ENCODE assay signal across 31 cellular contexts in genomic region chr5:62214701-62215100, GRCh38.
A peak's percentile ranks its signal among the peaks of the same experiment; 100 is the strongest.
DNase-seq lines count a peak whose midpoint lies in the region; ATAC-seq, FAIRE-seq and TF ChIP-seq lines count a peak whose summit lies in the region.
"Had no signal": no experiment of that assay in that cellular context is flagged by ENCODE, and none has a peak within 500 bp of the region (broad histone marks: within the 10 kb centered on the region; RNA-seq: fewer than 3 reads in every experiment).

No MANE protein-coding gene starts in this region.

- intact Hi-C loops in activated CD8-positive, alpha-beta T cell treated with anti-CD3 and anti-CD28 coated beads for 36 hours (cut with micrococcal nuclease), result no loop called here
- intact Hi-C loops in testis (cut with DNase I; ENCODE audit: low total_unique reads), result no loop called here

- no peak overlapping the region for H3K4me3 ChIP-seq in MM.1S (ENCODE audit: low read length)
- no peak overlapping the region for H3K4me3 ChIP-seq in bronchial epithelial cell (ENCODE audit: low read depth, low read length)
- H3K4me3 ChIP-seq in testis, result no peak overlapping the region
- no peak overlapping the region for H3K4me3 ChIP-seq in H7 (ENCODE audit: insufficient read depth, low read depth, low read length)
- H3K4me3 ChIP-seq: A549, body of pancreas, GM23338, thyroid gland had no signal

- no peak for TF ChIP-seq POLR2A in testis (IDR thresholded peaks at IDR 0.05)

- no peak for FAIRE-seq in bronchial epithelial cell (lab: Jason Lieb, UNC)
- FAIRE-seq: A549, G401.6 had no signal

- H3K9me3 Mint-ChIP-seq in activated CD8-positive, alpha-beta T cell treated with anti-CD3 and anti-CD28 coated beads for 36 hours, result no peaks in the 10 kb centered on the region
- H3K9me3 Mint-ChIP-seq in activated CD8-positive, alpha-beta T cell treated with anti-CD3 and anti-CD28 coated beads, Interleukin-2, amount 10 ng/mL, durations not matched to agents 7 days and 5 days (ENCODE audit: insufficient read depth), result no peaks in the 10 kb centered on the region
- no peaks in the 10 kb centered on the region for H3K9me3 Mint-ChIP-seq in stimulated activated effector memory CD8-positive, alpha-beta T cell treated with anti-CD3 and anti-CD28 coated beads, Interleukin-12 subunit alpha, Interleukin-12 subunit beta, amount 100 ng/mL, for 72 hours
- H3K9me3 Mint-ChIP-seq: activated B cell treated with CpG ODN at 0.5 μM for 24 hours; activated naive CD8-positive, alpha-beta T cell treated with anti-CD3 and anti-CD28 coated beads, Interleukin-2, amount 50 U/mL, for 24 hours; CD4-positive, alpha-beta memory T cell; GM23338; stimulated activated naive CD8-positive, alpha-beta T cell treated with anti-CD3 and anti-CD28 coated beads, Interleukin-15, Interleukin-2, amounts not matched to agents 100 ng/mL and 50 ng/mL, for 24 hours had no signal

- H4K20me1 ChIP-seq in MM.1S (ENCODE audit: insufficient read depth, low read length), result no peaks in the 10 kb centered on the region

- H3K9me2 ChIP-seq in MM.1S (replicated peaks; ENCODE audit: insufficient read depth, low read length), result no peaks in the 10 kb centered on the region

- no peak for TF ChIP-seq CTCF in activated CD8-positive, alpha-beta T cell treated with anti-CD3 and anti-CD28 coated beads for 36 hours (IDR thresholded peaks at IDR 0.05)
- TF ChIP-seq CTCF in MM.1S (IDR thresholded peaks at IDR 0.05; ENCODE audit: low read length) (no peak), bronchial epithelial cell (IDR thresholded peaks at IDR 0.05; ENCODE audit: insufficient read depth, low read length, severe bottlenecking) (no peak), testis (IDR thresholded peaks at IDR 0.05) (no peak)

- no peaks in the 10 kb centered on the region for H3K79me2 ChIP-seq in MM.1S (ENCODE audit: low read length)

- peak overlapping the region; percentile 4; the same call in 1 of the 2 replicates for H3K4me2 ChIP-seq in MM.1S (ENCODE audit: low read depth, low read length)
- H3K4me2 ChIP-seq: A549, GM23338 had no signal

- WGBS in testis, 2 donors, result 74 to 78% methylated on average over 2 of the region's 2 CpGs

- ATAC-seq in activated CD8-positive, alpha-beta T cell treated with anti-CD3 and anti-CD28 coated beads for 36 hours, result peak; percentile 45
- no peak for ATAC-seq in activated CD8-positive, alpha-beta T cell treated with anti-CD3 and anti-CD28 coated beads, Interleukin-2, amount 10 ng/mL, durations not matched to agents 7 days and 5 days
- peak; percentile 97 for ATAC-seq in stimulated activated effector memory CD8-positive, alpha-beta T cell treated with anti-CD3 and anti-CD28 coated beads, Interleukin-12 subunit alpha, Interleukin-12 subunit beta, amount 100 ng/mL, for 72 hours
- ATAC-seq: A549; activated naive CD8-positive, alpha-beta T cell treated with anti-CD3 and anti-CD28 coated beads, Interleukin-2, amount 50 U/mL, for 24 hours; body of pancreas; GM23338; left colon; sciatic nerve had no signal

- H3K4me3 Mint-ChIP-seq in activated CD8-positive, alpha-beta T cell treated with anti-CD3 and anti-CD28 coated beads for 36 hours, result no peak overlapping the region
- H3K4me3 Mint-ChIP-seq in activated CD8-positive, alpha-beta T cell treated with anti-CD3 and anti-CD28 coated beads, Interleukin-2, amount 10 ng/mL, durations not matched to agents 7 days and 5 days, result no peak overlapping the region
- H3K4me3 Mint-ChIP-seq in stimulated activated effector memory CD8-positive, alpha-beta T cell treated with anti-CD3 and anti-CD28 coated beads, Interleukin-12 subunit alpha, Interleukin-12 subunit beta, amount 100 ng/mL, for 72 hours, result no peak overlapping the region
- H3K4me3 Mint-ChIP-seq: activated B cell treated with CpG ODN at 0.5 μM for 24 hours; activated CD4-positive, alpha-beta memory T cell treated with anti-CD3 and anti-CD28 coated beads, Interleukin-2, amount 10 ng/mL, durations not matched to agents 7 days and 5 days; activated naive CD8-positive, alpha-beta T cell treated with anti-CD3 and anti-CD28 coated beads, Interleukin-2, amount 50 U/mL, for 24 hours; CD4-positive, alpha-beta memory T cell; GM23338; memory B cell; stimulated activated naive CD8-positive, alpha-beta T cell treated with anti-CD3 and anti-CD28 coated beads, Interleukin-15, Interleukin-2, amounts not matched to agents 100 ng/mL and 50 ng/mL, for 24 hours had no signal

- H3K36me3 ChIP-seq in MM.1S (replicated peaks; ENCODE audit: insufficient read depth, low read length) (no peaks in the 10 kb centered on the region), bronchial epithelial cell (ENCODE audit: control insufficient read depth, insufficient read depth, low read length) (no peaks in the 10 kb centered on the region), testis (ENCODE audit: low read depth, missing control alignments) (no peaks in the 10 kb centered on the region), H7 (replicated peaks; ENCODE audit: control insufficient read depth, insufficient read depth, low read length) (no peaks in the 10 kb centered on the region)
- H3K36me3 ChIP-seq: thyroid gland had no signal

- H3K27me3 ChIP-seq in MM.1S (replicated peaks; ENCODE audit: insufficient read depth, low read length), result no peaks in the 10 kb centered on the region
- H3K27me3 ChIP-seq in bronchial epithelial cell (ENCODE audit: control insufficient read depth, insufficient read depth, low read length), result peaks cover 2% of the 10 kb centered on the region
- H3K27me3 ChIP-seq in testis, result no peaks in the 10 kb centered on the region
- no peaks in the 10 kb centered on the region for H3K27me3 ChIP-seq in H7 (ENCODE audit: control insufficient read depth, insufficient read depth, low read length)
- H3K27me3 ChIP-seq: body of pancreas, thyroid gland had no signal

- H3F3A ChIP-seq in MM.1S (ENCODE audit: insufficient read depth, low read length), result no peaks in the 10 kb centered on the region

- peaks cover 16% of the 10 kb centered on the region for H3K27me3 Mint-ChIP-seq in activated CD8-positive, alpha-beta T cell treated with anti-CD3 and anti-CD28 coated beads for 36 hours
- H3K27me3 Mint-ChIP-seq in activated CD8-positive, alpha-beta T cell treated with anti-CD3 and anti-CD28 coated beads, Interleukin-2, amount 10 ng/mL, durations not matched to agents 7 days and 5 days (ENCODE audit: low read depth), result peaks cover 25% of the 10 kb centered on the region
- H3K27me3 Mint-ChIP-seq: progenitor cell of endocrine pancreas had no signal

- H3K9me3 ChIP-seq in MM.1S (replicated peaks; ENCODE audit: insufficient read depth, low read length) (no peaks in the 10 kb centered on the region), testis (no peaks in the 10 kb centered on the region)
- H3K9me3 ChIP-seq: A549, body of pancreas, thyroid gland had no signal

- H3K4me1 ChIP-seq in MM.1S (ENCODE audit: low read length) (peaks cover 9% of the 10 kb centered on the region), testis (no peaks in the 10 kb centered on the region)
- H3K4me1 ChIP-seq: A549, body of pancreas, thyroid gland had no signal

- H3K27ac ChIP-seq in MM.1S (ENCODE audit: low read length) (no peak overlapping the region), testis (no peak overlapping the region)
- H3K27ac ChIP-seq: A549, body of pancreas, HL-60, thyroid gland had no signal

- CTCF ChIA-PET in activated CD8-positive, alpha-beta T cell treated with anti-CD3 and anti-CD28 coated beads for 36 hours (lab: Charles Lee), result no interaction called here
- CTCF ChIA-PET in activated CD8-positive, alpha-beta T cell treated with anti-CD3 and anti-CD28 coated beads, Interleukin-2, amount 10 ng/mL, durations not matched to agents 7 days and 5 days (lab: Charles Lee), result interaction anchor here (1.6 kb wide), 1 partner anchor 233 kb away, joined by 3 read pairs; no protein-coding TSS in a partner anchor

- no peaks in the 10 kb centered on the region for H3K4me1 Mint-ChIP-seq in activated CD8-positive, alpha-beta T cell treated with anti-CD3 and anti-CD28 coated beads for 36 hours (ENCODE audit: low read depth)
- H3K4me1 Mint-ChIP-seq in activated CD8-positive, alpha-beta T cell treated with anti-CD3 and anti-CD28 coated beads, Interleukin-2, amount 10 ng/mL, durations not matched to agents 7 days and 5 days (ENCODE audit: low read depth), result no peaks in the 10 kb centered on the region
- peaks cover 5% of the 10 kb centered on the region for H3K4me1 Mint-ChIP-seq in stimulated activated effector memory CD8-positive, alpha-beta T cell treated with anti-CD3 and anti-CD28 coated beads, Interleukin-12 subunit alpha, Interleukin-12 subunit beta, amount 100 ng/mL, for 72 hours
- H3K4me1 Mint-ChIP-seq: activated B cell treated with CpG ODN at 0.5 μM for 24 hours; activated naive CD8-positive, alpha-beta T cell treated with anti-CD3 and anti-CD28 coated beads, Interleukin-2, amount 50 U/mL, for 24 hours; CD4-positive, alpha-beta memory T cell had no signal

- H3K36me3 Mint-ChIP-seq in activated CD8-positive, alpha-beta T cell treated with anti-CD3 and anti-CD28 coated beads for 36 hours (ENCODE audit: low read depth), result no peaks in the 10 kb centered on the region
- no peaks in the 10 kb centered on the region for H3K36me3 Mint-ChIP-seq in activated CD8-positive, alpha-beta T cell treated with anti-CD3 and anti-CD28 coated beads, Interleukin-2, amount 10 ng/mL, durations not matched to agents 7 days and 5 days (ENCODE audit: low read depth)
- H3K36me3 Mint-ChIP-seq in stimulated activated effector memory CD8-positive, alpha-beta T cell treated with anti-CD3 and anti-CD28 coated beads, Interleukin-12 subunit alpha, Interleukin-12 subunit beta, amount 100 ng/mL, for 72 hours, result no peaks in the 10 kb centered on the region
- H3K36me3 Mint-ChIP-seq: CD4-positive, alpha-beta memory T cell; memory B cell had no signal

- POLR2A ChIA-PET in activated CD8-positive, alpha-beta T cell treated with anti-CD3 and anti-CD28 coated beads for 36 hours (lab: Charles Lee), result interaction anchor here (0.6 kb wide), 1 partner anchor 146 kb away, joined by 3 read pairs; no protein-coding TSS in a partner anchor
- POLR2A ChIA-PET in activated CD8-positive, alpha-beta T cell treated with anti-CD3 and anti-CD28 coated beads, Interleukin-2, amount 10 ng/mL, durations not matched to agents 7 days and 5 days (lab: Charles Lee), result no interaction called here

- H3K27ac Mint-ChIP-seq in activated CD8-positive, alpha-beta T cell treated with anti-CD3 and anti-CD28 coated beads for 36 hours, result no peak overlapping the region
- no peak overlapping the region for H3K27ac Mint-ChIP-seq in activated CD8-positive, alpha-beta T cell treated with anti-CD3 and anti-CD28 coated beads, Interleukin-2, amount 10 ng/mL, durations not matched to agents 7 days and 5 days
- no peak overlapping the region for H3K27ac Mint-ChIP-seq in stimulated activated effector memory CD8-positive, alpha-beta T cell treated with anti-CD3 and anti-CD28 coated beads, Interleukin-12 subunit alpha, Interleukin-12 subunit beta, amount 100 ng/mL, for 72 hours
- H3K27ac Mint-ChIP-seq: activated B cell treated with CpG ODN at 0.5 μM for 24 hours; activated CD4-positive, alpha-beta memory T cell treated with anti-CD3 and anti-CD28 coated beads, Interleukin-2, amount 10 ng/mL, durations not matched to agents 7 days and 5 days; CD4-positive, alpha-beta memory T cell; GM23338; memory B cell; progenitor cell of endocrine pancreas; stimulated activated naive CD8-positive, alpha-beta T cell treated with anti-CD3 and anti-CD28 coated beads, Interleukin-15, Interleukin-2, amounts not matched to agents 100 ng/mL and 50 ng/mL, for 24 hours had no signal

- H3K9ac ChIP-seq in MM.1S (ENCODE audit: low read length), result no peak overlapping the region

- DNase-seq in activated CD8-positive, alpha-beta T cell treated with anti-CD3 and anti-CD28 coated beads for 36 hours, result no peak
- DNase-seq in activated CD8-positive, alpha-beta T cell treated with anti-CD3 and anti-CD28 coated beads, Interleukin-2, amount 10 ng/mL, durations not matched to agents 7 days and 5 days, result no peak
- DNase-seq in MM.1S, result no peak
- DNase-seq in bronchial epithelial cell (ENCODE audit: low read depth), result peak; percentile 88
- DNase-seq in stimulated activated effector memory CD8-positive, alpha-beta T cell treated with anti-CD3 and anti-CD28 coated beads, Interleukin-12 subunit alpha, Interleukin-12 subunit beta, amount 100 ng/mL, for 72 hours (ENCODE audit: low spot score in 2 of 2), result no peak
- no peak for DNase-seq in testis
- DNase-seq in HuH-7 (ENCODE audit: low spot score), result no peak
- no peak for DNase-seq in H7
- DNase-seq: activated B cell treated with CpG ODN at 0.5 μM for 24 hours; activated CD4-positive, alpha-beta memory T cell treated with anti-CD3 and anti-CD28 coated beads, Interleukin-2, amount 10 ng/mL, durations not matched to agents 7 days and 5 days; activated gamma-delta T cell; activated naive CD8-positive, alpha-beta T cell treated with anti-CD3 and anti-CD28 coated beads, Interleukin-2, amount 50 U/mL, for 24 hours; activated T-cell treated with anti-CD3 and anti-CD28 coated beads for 4 hours; AML-193; body of pancreas; CD4-positive, alpha-beta memory T cell; erythroblast; foreskin melanocyte; left colon; NCI-H1092 treated with DMSO at 0.1 percent for 48 hours; NCI-H1930; NCI-H524; thyroid gland had no signal

- H2AFZ ChIP-seq in MM.1S (ENCODE audit: low read length), result no peak overlapping the region
- H2AFZ ChIP-seq: GM23338 had no signal
